In genomic region chr5:154840435-154841272, GRCh38 we compare ENCODE assay signal across 1 cellular context.
TF ChIP-seq lines count a peak whose summit lies in the region.

No MANE protein-coding gene starts in this region.

TF ChIP-seq in K562, 482 proteins besides CTCF, POLR2A, EP300 and RAD21 (continued from another document and continues in another):
- no peak for TF ChIP-seq ZNF324 (CRISPR knock-in tag; IDR thresholded peaks at IDR 0.05)
- TF ChIP-seq, protein P1, sequence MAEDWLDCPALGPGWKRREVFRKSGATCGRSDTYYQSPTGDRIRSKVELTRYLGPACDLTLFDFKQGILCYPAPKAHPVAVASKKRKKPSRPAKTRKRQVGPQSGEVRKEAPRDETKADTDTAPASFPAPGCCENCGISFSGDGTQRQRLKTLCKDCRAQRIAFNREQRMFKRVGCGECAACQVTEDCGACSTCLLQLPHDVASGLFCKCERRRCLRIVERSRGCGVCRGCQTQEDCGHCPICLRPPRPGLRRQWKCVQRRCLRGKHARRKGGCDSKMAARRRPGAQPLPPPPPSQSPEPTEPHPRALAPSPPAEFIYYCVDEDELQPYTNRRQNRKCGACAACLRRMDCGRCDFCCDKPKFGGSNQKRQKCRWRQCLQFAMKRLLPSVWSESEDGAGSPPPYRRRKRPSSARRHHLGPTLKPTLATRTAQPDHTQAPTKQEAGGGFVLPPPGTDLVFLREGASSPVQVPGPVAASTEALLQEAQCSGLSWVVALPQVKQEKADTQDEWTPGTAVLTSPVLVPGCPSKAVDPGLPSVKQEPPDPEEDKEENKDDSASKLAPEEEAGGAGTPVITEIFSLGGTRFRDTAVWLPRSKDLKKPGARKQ (CRISPR knock-in tag; IDR thresholded peaks at IDR 0.05), result no peak
- TF ChIP-seq POLR2G (IDR thresholded peaks at IDR 0.05; ENCODE audit: low read depth, low read length), result no peak
- no peak for TF ChIP-seq NFRKB (IDR thresholded peaks at IDR 0.05; ENCODE audit: low read depth)
- TF ChIP-seq, protein P2, sequence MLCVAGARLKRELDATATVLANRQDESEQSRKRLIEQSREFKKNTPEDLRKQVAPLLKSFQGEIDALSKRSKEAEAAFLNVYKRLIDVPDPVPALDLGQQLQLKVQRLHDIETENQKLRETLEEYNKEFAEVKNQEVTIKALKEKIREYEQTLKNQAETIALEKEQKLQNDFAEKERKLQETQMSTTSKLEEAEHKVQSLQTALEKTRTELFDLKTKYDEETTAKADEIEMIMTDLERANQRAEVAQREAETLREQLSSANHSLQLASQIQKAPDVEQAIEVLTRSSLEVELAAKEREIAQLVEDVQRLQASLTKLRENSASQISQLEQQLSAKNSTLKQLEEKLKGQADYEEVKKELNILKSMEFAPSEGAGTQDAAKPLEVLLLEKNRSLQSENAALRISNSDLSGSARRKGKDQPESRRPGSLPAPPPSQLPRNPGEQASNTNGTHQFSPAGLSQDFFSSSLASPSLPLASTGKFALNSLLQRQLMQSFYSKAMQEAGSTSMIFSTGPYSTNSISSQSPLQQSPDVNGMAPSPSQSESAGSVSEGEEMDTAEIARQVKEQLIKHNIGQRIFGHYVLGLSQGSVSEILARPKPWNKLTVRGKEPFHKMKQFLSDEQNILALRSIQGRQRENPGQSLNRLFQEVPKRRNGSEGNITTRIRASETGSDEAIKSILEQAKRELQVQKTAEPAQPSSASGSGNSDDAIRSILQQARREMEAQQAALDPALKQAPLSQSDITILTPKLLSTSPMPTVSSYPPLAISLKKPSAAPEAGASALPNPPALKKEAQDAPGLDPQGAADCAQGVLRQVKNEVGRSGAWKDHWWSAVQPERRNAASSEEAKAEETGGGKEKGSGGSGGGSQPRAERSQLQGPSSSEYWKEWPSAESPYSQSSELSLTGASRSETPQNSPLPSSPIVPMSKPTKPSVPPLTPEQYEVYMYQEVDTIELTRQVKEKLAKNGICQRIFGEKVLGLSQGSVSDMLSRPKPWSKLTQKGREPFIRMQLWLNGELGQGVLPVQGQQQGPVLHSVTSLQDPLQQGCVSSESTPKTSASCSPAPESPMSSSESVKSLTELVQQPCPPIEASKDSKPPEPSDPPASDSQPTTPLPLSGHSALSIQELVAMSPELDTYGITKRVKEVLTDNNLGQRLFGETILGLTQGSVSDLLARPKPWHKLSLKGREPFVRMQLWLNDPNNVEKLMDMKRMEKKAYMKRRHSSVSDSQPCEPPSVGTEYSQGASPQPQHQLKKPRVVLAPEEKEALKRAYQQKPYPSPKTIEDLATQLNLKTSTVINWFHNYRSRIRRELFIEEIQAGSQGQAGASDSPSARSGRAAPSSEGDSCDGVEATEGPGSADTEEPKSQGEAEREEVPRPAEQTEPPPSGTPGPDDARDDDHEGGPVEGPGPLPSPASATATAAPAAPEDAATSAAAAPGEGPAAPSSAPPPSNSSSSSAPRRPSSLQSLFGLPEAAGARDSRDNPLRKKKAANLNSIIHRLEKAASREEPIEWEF (CRISPR knock-in tag; IDR thresholded peaks at IDR 0.05), result no peak
- TF ChIP-seq ZNF75A (CRISPR knock-in tag; IDR thresholded peaks at IDR 0.05), result no peak
- no peak for TF ChIP-seq RREB1 (CRISPR knock-in tag; IDR thresholded peaks at IDR 0.05)
- no peak for TF ChIP-seq ZNF165 (CRISPR knock-in tag; IDR thresholded peaks at IDR 0.05; ENCODE audit: borderline replicate concordance)
- no peak for TF ChIP-seq NFE2L1 (tag; IDR thresholded peaks at IDR 0.05; ENCODE audit: borderline replicate concordance, low read depth)
- peak; percentile 65 for TF ChIP-seq SP1 (CRISPR knock-in tag; IDR thresholded peaks at IDR 0.05)
- TF ChIP-seq ZNF780A (CRISPR knock-in tag; IDR thresholded peaks at IDR 0.05), result no peak
- peak; percentile 61; the same call in 1 of the 2 replicates for TF ChIP-seq ATF7 (IDR thresholded peaks at IDR 0.05)
- TF ChIP-seq ZNF24 (IDR thresholded peaks at IDR 0.05), result no peak
- TF ChIP-seq MLLT1 (IDR thresholded peaks at IDR 0.05), result peak in 1 of 2 experiments; percentile 18; a peak in 1 of 4 replicates
- TF ChIP-seq PML (IDR thresholded peaks at IDR 0.05; ENCODE audit: low read length), result peak; percentile 87
- peak; percentile 29; the same call in 1 of the 2 replicates for TF ChIP-seq BHLHE40 (IDR thresholded peaks at IDR 0.05; ENCODE audit: low read length)
- no peak for TF ChIP-seq ZFP36 (IDR thresholded peaks at IDR 0.05; ENCODE audit: low read depth, low read length, partially characterized antibody)
- TF ChIP-seq, protein P3, sequence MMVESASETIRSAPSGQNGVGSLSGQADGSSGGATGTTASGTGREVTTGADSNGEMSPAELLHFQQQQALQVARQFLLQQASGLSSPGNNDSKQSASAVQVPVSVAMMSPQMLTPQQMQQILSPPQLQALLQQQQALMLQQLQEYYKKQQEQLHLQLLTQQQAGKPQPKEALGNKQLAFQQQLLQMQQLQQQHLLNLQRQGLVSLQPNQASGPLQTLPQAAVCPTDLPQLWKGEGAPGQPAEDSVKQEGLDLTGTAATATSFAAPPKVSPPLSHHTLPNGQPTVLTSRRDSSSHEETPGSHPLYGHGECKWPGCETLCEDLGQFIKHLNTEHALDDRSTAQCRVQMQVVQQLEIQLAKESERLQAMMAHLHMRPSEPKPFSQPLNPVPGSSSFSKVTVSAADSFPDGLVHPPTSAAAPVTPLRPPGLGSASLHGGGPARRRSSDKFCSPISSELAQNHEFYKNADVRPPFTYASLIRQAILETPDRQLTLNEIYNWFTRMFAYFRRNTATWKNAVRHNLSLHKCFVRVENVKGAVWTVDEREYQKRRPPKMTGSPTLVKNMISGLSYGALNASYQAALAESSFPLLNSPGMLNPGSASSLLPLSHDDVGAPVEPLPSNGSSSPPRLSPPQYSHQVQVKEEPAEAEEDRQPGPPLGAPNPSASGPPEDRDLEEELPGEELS (CRISPR knock-in tag; IDR thresholded peaks at IDR 0.05; ENCODE audit: borderline replicate concordance), result 0 out of 2 replicates have a peak, but pooled peaks have one; percentile 40
- TF ChIP-seq SMARCC2 (IDR thresholded peaks at IDR 0.05; ENCODE audit: low read depth), result no peak
- no peak for TF ChIP-seq SAFB (IDR thresholded peaks at IDR 0.05; ENCODE audit: borderline replicate concordance, low read depth, low read length)
- no peak for TF ChIP-seq SNAPC5 (CRISPR knock-in tag; IDR thresholded peaks at IDR 0.05)
- peak; percentile 33; the same call in 1 of the 2 replicates for TF ChIP-seq SIN3B (IDR thresholded peaks at IDR 0.05; ENCODE audit: low read depth)
- TF ChIP-seq HMBOX1 (IDR thresholded peaks at IDR 0.05), result peak; percentile 82
- TF ChIP-seq HMGN3 (IDR thresholded peaks at IDR 0.05; ENCODE audit: borderline replicate concordance, extremely low read depth, insufficient read length, low read depth, low read length), result no peak
- TF ChIP-seq, protein P4, sequence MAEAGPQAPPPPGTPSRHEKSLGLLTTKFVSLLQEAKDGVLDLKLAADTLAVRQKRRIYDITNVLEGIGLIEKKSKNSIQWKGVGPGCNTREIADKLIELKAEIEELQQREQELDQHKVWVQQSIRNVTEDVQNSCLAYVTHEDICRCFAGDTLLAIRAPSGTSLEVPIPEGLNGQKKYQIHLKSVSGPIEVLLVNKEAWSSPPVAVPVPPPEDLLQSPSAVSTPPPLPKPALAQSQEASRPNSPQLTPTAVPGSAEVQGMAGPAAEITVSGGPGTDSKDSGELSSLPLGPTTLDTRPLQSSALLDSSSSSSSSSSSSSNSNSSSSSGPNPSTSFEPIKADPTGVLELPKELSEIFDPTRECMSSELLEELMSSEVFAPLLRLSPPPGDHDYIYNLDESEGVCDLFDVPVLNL (CRISPR knock-in tag; IDR thresholded peaks at IDR 0.05; ENCODE audit: low read depth), result no peak
- TF ChIP-seq ZNF511 (CRISPR knock-in tag; IDR thresholded peaks at IDR 0.05), result peak; percentile 45; the same call in 1 of the 2 replicates
- TF ChIP-seq, protein P5, sequence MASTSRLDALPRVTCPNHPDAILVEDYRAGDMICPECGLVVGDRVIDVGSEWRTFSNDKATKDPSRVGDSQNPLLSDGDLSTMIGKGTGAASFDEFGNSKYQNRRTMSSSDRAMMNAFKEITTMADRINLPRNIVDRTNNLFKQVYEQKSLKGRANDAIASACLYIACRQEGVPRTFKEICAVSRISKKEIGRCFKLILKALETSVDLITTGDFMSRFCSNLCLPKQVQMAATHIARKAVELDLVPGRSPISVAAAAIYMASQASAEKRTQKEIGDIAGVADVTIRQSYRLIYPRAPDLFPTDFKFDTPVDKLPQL (IDR thresholded peaks at IDR 0.05; ENCODE audit: extremely low read depth, insufficient read length), result no peak
- no peak for TF ChIP-seq PHF20 (IDR thresholded peaks at IDR 0.05; ENCODE audit: partially characterized antibody)
- peak; percentile 87 for TF ChIP-seq SMAD4 (CRISPR knock-in tag; conservative IDR thresholded peaks at IDR 0.05)
- peak; percentile 96 for TF ChIP-seq ARID1B (IDR thresholded peaks at IDR 0.05)
- peak; percentile 74; the same call in 1 of the 2 replicates for TF ChIP-seq ZNF766 (CRISPR knock-in tag; conservative IDR thresholded peaks at IDR 0.05)
